ENCODE assay signal across 21 cellular contexts in the genomic region with DNA sequence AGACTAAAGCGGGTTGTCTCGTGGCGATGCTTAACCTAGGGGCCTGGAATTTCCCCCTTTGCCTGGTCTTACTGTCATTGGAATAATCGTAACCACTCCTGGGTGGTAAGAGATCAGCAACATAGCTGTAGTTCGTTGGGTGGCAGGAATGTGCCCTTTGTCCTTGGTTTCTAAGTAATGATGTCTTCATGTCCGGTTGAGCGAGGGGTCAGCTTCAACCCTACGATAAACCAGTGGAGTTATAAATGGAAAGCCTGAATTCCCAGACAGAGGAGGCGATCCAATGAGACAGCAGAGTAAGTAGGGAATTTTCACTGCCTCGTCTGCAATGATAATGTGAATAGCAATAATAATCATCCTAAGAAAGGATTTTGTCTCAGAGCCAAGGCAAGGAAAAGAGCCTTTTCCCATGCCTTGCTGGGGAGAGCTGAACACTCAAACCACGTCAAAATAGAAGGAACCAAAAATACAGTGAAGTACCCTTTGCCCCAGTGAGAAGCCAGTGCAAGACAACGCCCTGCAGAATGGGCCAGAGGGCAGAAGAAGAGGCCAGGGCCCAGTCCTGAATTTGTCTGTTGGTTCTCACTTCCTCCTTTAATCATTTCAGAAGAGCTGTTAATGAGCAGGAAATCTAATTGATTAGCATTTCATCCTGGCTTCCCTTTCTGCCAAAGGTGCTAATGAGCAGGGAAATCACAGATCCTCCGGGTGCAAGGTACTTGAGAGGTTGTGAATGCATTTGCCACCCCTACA.
DNase-seq lines count a peak whose midpoint lies in the region; ATAC-seq, FAIRE-seq and TF ChIP-seq lines count a peak whose summit lies in the region.
"Had no signal": no experiment of that assay in that cellular context is flagged by ENCODE, and none has a peak within 500 bp of the region (broad histone marks: within the 10 kb centered on the region; RNA-seq: fewer than 3 reads in every experiment).

No MANE protein-coding gene starts in this region.

- peak in 1 of 2 experiments; percentile 79; a peak in 1 of 4 replicates for TF ChIP-seq EP300 in GM12878 (IDR thresholded peaks at IDR 0.05; ENCODE audit: borderline replicate concordance in 1 of 2, control insufficient read depth in 1 of 2, low read depth in 2 of 2, low read length in 2 of 2)

- no peak for TF ChIP-seq POLR2A in GM12892 (IDR thresholded peaks at IDR 0.05; ENCODE audit: low read depth, low read length)
- TF ChIP-seq POLR2A in GM12878 (IDR thresholded peaks at IDR 0.05; ENCODE audit: low read depth, low read length) = no peak

- no peak for TF ChIP-seq RAD21 in GM12878 (IDR thresholded peaks at IDR 0.05; ENCODE audit: insufficient read depth, low read depth, low read length)

- H3K4me1 ChIP-seq in GM12878 (ENCODE audit: control insufficient read depth, insufficient read depth, low read length) (peaks cover 67% of the 10 kb centered on the region), kidney (ENCODE audit: control insufficient read depth in 1 of 2, insufficient read depth in 1 of 2, low read depth in 1 of 2, low read length in 2 of 2) (peaks cover 21 to 22% of the 10 kb centered on the region in 2 donors), mammary epithelial cell (ENCODE audit: insufficient read depth, low read length) (no peaks in the 10 kb centered on the region)
- H3K4me1 ChIP-seq: HAP-1 had no signal

- SMC1A ChIA-PET in GM12878 (lab: Charles Lee; ENCODE audit: uncharacterized antibody, unreplicated experiment) = interaction anchor here (1.1 to 1.5 kb wide), 3 partner anchors 9 to 197 kb away, joined by 3 read pairs; no protein-coding TSS in a partner anchor

- H4K20me1 ChIP-seq in GM12878 (ENCODE audit: control insufficient read depth, insufficient read depth) (no peaks in the 10 kb centered on the region), mammary epithelial cell (ENCODE audit: insufficient read depth, low read length) (no peaks in the 10 kb centered on the region)

- no peaks in the 10 kb centered on the region for H3K27me3 Mint-ChIP-seq in CD4-positive, alpha-beta T cell

- peak; percentile 42 for ATAC-seq in GM12878
- ATAC-seq in CD4-positive, alpha-beta T cell (ENCODE audit: poor library complexity) = no peak

- H3K27me3 ChIP-seq in GM12878 (replicated peaks in 1 of 2; ENCODE audit: control insufficient read depth in 2 of 2, insufficient read depth in 2 of 2, low read length in 1 of 2) = no peaks in the 10 kb centered on the region
- H3K27me3 ChIP-seq in mammary epithelial cell (ENCODE audit: insufficient read depth, low read length) = no peaks in the 10 kb centered on the region
- H3K27me3 ChIP-seq in CD4-positive, alpha-beta T cell (ENCODE audit: control insufficient read depth, insufficient read depth, low read length) = no peaks in the 10 kb centered on the region

- CTCF ChIA-PET in GM12878 (lab: Yijun Ruan, JAX) = interaction anchor here (1.0 to 2.2 kb wide), 6 partner anchors 10 to 444 kb away, joined by 3 to 29 read pairs (median 4); no protein-coding TSS in a partner anchor
- CTCF ChIA-PET in mammary epithelial cell (lab: Charles Lee; ENCODE audit: low non-redundant PET) = no interaction called here
- CTCF ChIA-PET in CD4-positive, alpha-beta T cell (lab: Charles Lee) = no interaction called here

- no peaks in the 10 kb centered on the region for H3K9me3 Mint-ChIP-seq in CD4-positive, alpha-beta T cell
- H3K9me3 Mint-ChIP-seq: activated T-helper 2 cell treated with anti-CD3 and anti-CD28 coated beads, Interferon-gamma antibody, Interleukin-2, Interleukin-4, amounts not matched to agents 10 μg/mL and 5 μg/mL and 100 μg/mL, durations not matched to agents 14 hours and 24 hours and 36 hours; neural crest cell had no signal

- no peaks in the 10 kb centered on the region for H3K36me3 Mint-ChIP-seq in CD4-positive, alpha-beta T cell (ENCODE audit: low read depth)

- H3K4me1 Mint-ChIP-seq in CD4-positive, alpha-beta T cell (ENCODE audit: low read depth) = peaks cover 5% of the 10 kb centered on the region
- H3K4me1 Mint-ChIP-seq: neural crest cell had no signal

- DNase-seq in GM12892 (ENCODE audit: insufficient read length) (no peak), GM12878 (ENCODE audit: low read depth, low spot score) (no peak), kidney (no peak), renal cortical epithelial cell (ENCODE audit: low read depth) (peak; percentile 75), putamen (ENCODE audit: low spot score) (no peak), mammary epithelial cell (no peak), D721Med (ENCODE audit: insufficient read length, low spot score) (no peak)
- DNase-seq in CD4-positive, alpha-beta T cell = no peak
- DNase-seq: activated CD4-positive, alpha-beta T cell treated with anti-CD3 and anti-CD28 coated beads, Interleukin-2, amount 50 U/mL, for 48 hours; AML-193; DMS53; effector CD8-positive, alpha-beta T cell; Kasumi-1; NCI-H1694 treated with DMSO at 0.1 percent for 48 hours; NCI-H526 treated with DMSO at 0.1 percent for 48 hours; stimulated activated CD4-positive, alpha-beta T cell treated with anti-CD3 and anti-CD28 coated beads, Interleukin-12 subunit alpha, Interleukin-12 subunit beta, amount 100 ng/mL, for 4 hours had no signal

- H3K79me2 ChIP-seq in GM12878 (ENCODE audit: control insufficient read depth, insufficient read depth, low read length) (no peaks in the 10 kb centered on the region), mammary epithelial cell (ENCODE audit: insufficient read depth, low read length) (no peaks in the 10 kb centered on the region)

- no peak overlapping the region for H3K4me2 ChIP-seq in GM12878 (ENCODE audit: control insufficient read depth, insufficient read depth)
- no peak overlapping the region for H3K4me2 ChIP-seq in mammary epithelial cell (ENCODE audit: insufficient read depth, low read depth, low read length)

- in situ Hi-C loops in GM12878 (cut with MboI) = no loop called here
- in situ Hi-C loops in mammary epithelial cell (cut with MboI; ENCODE audit: low sequenced_read_pairs in 2 of 2) = loop anchor here in 1 of 2 donors (10.0 kb wide), 1 partner anchor 329 kb away; the partner anchor contains the start of gene CACNA1C

- H3K27ac ChIP-seq in GM12878 (ENCODE audit: control insufficient read depth, insufficient read depth) (no peak overlapping the region), kidney (ENCODE audit: low read depth in 2 of 2, low read length in 2 of 2) (peak overlapping the region; percentile 63 to 67), mammary epithelial cell (ENCODE audit: insufficient read depth, low read depth, low read length) (no peak overlapping the region)
- no peak overlapping the region for H3K27ac ChIP-seq in CD4-positive, alpha-beta T cell (ENCODE audit: low read depth, low read length)
- H3K27ac ChIP-seq: HL-60 had no signal

- BruUV-seq in GM12878 (replicated peaks; lab: Mats Ljungman, UMichigan) (no TSS peak), mammary epithelial cell (replicated peaks; lab: Mats Ljungman, UMichigan) (no TSS peak)

- 73% methylated on average over 13 of the region's 13 CpGs for WGBS in GM12878 (ENCODE audit: insufficient coverage, insufficient replicate concordance, low lambda C conversion rate, missing lambda C conversion rate)
- 92% methylated on average over 13 of the region's 13 CpGs for WGBS in mammary epithelial cell (ENCODE audit: low coverage, missing lambda C conversion rate)

- H2AFZ ChIP-seq in GM12878 (ENCODE audit: control insufficient read depth, low read depth, low read length) = no peak overlapping the region
- H2AFZ ChIP-seq in mammary epithelial cell (ENCODE audit: low read depth, low read length) = no peak overlapping the region

- no peak overlapping the region for H3K9ac ChIP-seq in GM12878 (ENCODE audit: control insufficient read depth, insufficient read depth, low read length)
- no peak overlapping the region for H3K9ac ChIP-seq in kidney (ENCODE audit: low read length in 2 of 2)
- no peak overlapping the region for H3K9ac ChIP-seq in mammary epithelial cell (ENCODE audit: insufficient read depth, low read length)

- H3K4me3 ChIP-seq in GM12878 = no peak overlapping the region
- peak overlapping the region in 1 of 2 donors; percentile 7 for H3K4me3 ChIP-seq in kidney (ENCODE audit: low read length in 2 of 2)
- H3K4me3 ChIP-seq in mammary epithelial cell (replicated peaks in 1 of 3; ENCODE audit: insufficient read depth in 1 of 3, low read depth in 2 of 3, low read length in 3 of 3) = no peak overlapping the region
- H3K4me3 ChIP-seq: HAP-1 had no signal

- TF ChIP-seq CTCF in GM12878 (IDR thresholded peaks at IDR 0.05 in 2 of 3, conservative IDR thresholded peaks at IDR 0.05 in 1 of 3; ENCODE audit: control insufficient read depth in 2 of 3, extremely low read depth in 1 of 3, insufficient read depth in 1 of 3, low read depth in 3 of 3, low read length in 3 of 3) = no peak
- no peak for TF ChIP-seq CTCF in kidney (IDR thresholded peaks at IDR 0.05; ENCODE audit: borderline replicate concordance, extremely low read depth, insufficient read depth)
- TF ChIP-seq CTCF in mammary epithelial cell (conservative IDR thresholded peaks at IDR 0.05 in 1 of 2, IDR thresholded peaks at IDR 0.05 in 1 of 2; ENCODE audit: extremely low read depth in 1 of 2, insufficient read depth in 1 of 2, low read depth in 1 of 2, low read length in 2 of 2) = no peak
- no peak for TF ChIP-seq CTCF in CD4-positive, alpha-beta T cell (IDR thresholded peaks at IDR 0.05)
- TF ChIP-seq CTCF in D721Med (IDR thresholded peaks at IDR 0.05; ENCODE audit: insufficient read depth, missing control alignments) = no peak

- intact Hi-C loops in GM12878 (cut with micrococcal nuclease; ENCODE audit: unreplicated experiment) (no loop called here), kidney (cut with DNase I) (no loop called here), mammary epithelial cell (cut with micrococcal nuclease) (loop anchor here (10.0 kb wide), 1 partner anchor 329 kb away; the partner anchor contains the start of gene CACNA1C)
- intact Hi-C loops in CD4-positive, alpha-beta T cell (cut with DNase I, micrococcal nuclease) = no loop called here

- H3K27ac Mint-ChIP-seq in CD4-positive, alpha-beta T cell = no peak overlapping the region
- H3K27ac Mint-ChIP-seq: activated T-helper 2 cell treated with anti-CD3 and anti-CD28 coated beads, Interferon-gamma antibody, Interleukin-2, Interleukin-4, amounts not matched to agents 10 μg/mL and 5 μg/mL and 100 μg/mL, durations not matched to agents 14 hours and 24 hours and 36 hours had no signal

- no peak overlapping the region for H3K4me3 Mint-ChIP-seq in CD4-positive, alpha-beta T cell
- H3K4me3 Mint-ChIP-seq: neural crest cell had no signal

- RAD21 ChIA-PET in GM12878 (lab: Charles Lee; ENCODE audit: unreplicated experiment) = interaction anchor here (1.0 to 1.4 kb wide), 2 partner anchors 198 to 199 kb away, joined by 3 to 5 read pairs; no protein-coding TSS in a partner anchor

- H3K36me3 ChIP-seq in GM12878 (ENCODE audit: control insufficient read depth in 2 of 2, insufficient read depth in 2 of 2, low read length in 1 of 2) (no peaks in the 10 kb centered on the region), kidney (ENCODE audit: control insufficient read depth in 1 of 2, insufficient read depth in 2 of 2, low read length in 2 of 2) (no peaks in the 10 kb centered on the region), mammary epithelial cell (ENCODE audit: insufficient read depth, low read length) (no peaks in the 10 kb centered on the region)
- H3K36me3 ChIP-seq: HAP-1 had no signal

- FAIRE-seq in GM12892 (lab: Jason Lieb, UNC) (peak; percentile 36), GM12878 (lab: Jason Lieb, UNC) (no peak), kidney (lab: Jason Lieb, UNC) (no peak), D721Med (lab: Jason Lieb, UNC) (no peak)
- FAIRE-seq: keratinocyte had no signal

- POLR2A ChIA-PET in GM12878 (lab: Charles Lee) = interaction anchor here (0.6 kb wide), 1 partner anchor 1118 kb away, joined by 4 read pairs; no protein-coding TSS in a partner anchor
- POLR2A ChIA-PET in CD4-positive, alpha-beta T cell (lab: Charles Lee) = no interaction called here

- dilution Hi-C loops in mammary epithelial cell (cut with HindIII; ENCODE audit: low sequenced_read_pairs) = no loop called here

- H3K9me3 ChIP-seq in GM12878 (replicated peaks; ENCODE audit: control insufficient read depth, insufficient read depth, low read length) = no peaks in the 10 kb centered on the region
- no peaks in the 10 kb centered on the region for H3K9me3 ChIP-seq in kidney (ENCODE audit: control insufficient read depth in 1 of 2, low read length in 2 of 2)
- H3K9me3 ChIP-seq in mammary epithelial cell (replicated peaks; ENCODE audit: insufficient read depth, low read length) = no peaks in the 10 kb centered on the region
- no peaks in the 10 kb centered on the region for H3K9me3 ChIP-seq in CD4-positive, alpha-beta T cell (ENCODE audit: control insufficient read depth, low read length)
- H3K9me3 ChIP-seq: HAP-1 had no signal

Comparison
In these comparisons a context has a peak if more than half of its experiments do, and no peak if none do; other contexts are left out.
1. H3K27ac ChIP-seq: peak in kidney (2 of 2); none in GM12878 (single experiment), mammary epithelial cell (single experiment) and CD4-positive, alpha-beta T cell (single experiment).